ENCODE assay signal across 8 cellular contexts in genomic region chr1:149218080-149218988, GRCh38.
DNase-seq lines count a peak whose midpoint lies in the region; ATAC-seq, FAIRE-seq and TF ChIP-seq lines count a peak whose summit lies in the region.
"Not testable (repeated sequence)": the region's sequence is repeated elsewhere in the genome, so short reads cannot be mapped to it uniquely, and the experiment has no call there.

No MANE protein-coding gene starts in this region.

- POLR2A ChIA-PET in Panc1 (lab: Charles Lee); GM12878 (lab: Charles Lee); HepG2 (lab: Yijun Ruan, JAX): not testable (repeated sequence)

- TF ChIP-seq EP300 in GM12878 (IDR thresholded peaks at IDR 0.05; ENCODE audit: borderline replicate concordance in 1 of 2, control insufficient read depth in 1 of 2, low read depth in 2 of 2, low read length in 2 of 2); HepG2 (IDR thresholded peaks at IDR 0.05; ENCODE audit: low read depth in 2 of 2, low read length in 2 of 2); HepG2 (CRISPR knock-in tag; IDR thresholded peaks at IDR 0.05; ENCODE audit: borderline replicate concordance): not testable (repeated sequence)

- H3K9me3 ChIP-seq in Panc1 (ENCODE audit: control insufficient read depth, insufficient read depth, low read depth, low read length); GM12878 (replicated peaks; ENCODE audit: control insufficient read depth, insufficient read depth, low read length); heart left ventricle; HepG2 (ENCODE audit: low read length); upper lobe of right lung: not testable (repeated sequence)

- not testable (repeated sequence) for H3K27me3 ChIP-seq in Panc1 (ENCODE audit: control insufficient read depth, insufficient read depth, low read length); GM12878 (replicated peaks in 1 of 2; ENCODE audit: control insufficient read depth in 2 of 2, insufficient read depth in 2 of 2, low read length in 1 of 2); heart left ventricle; HepG2 (ENCODE audit: control insufficient read depth in 1 of 2, insufficient read depth in 2 of 2, low read length in 2 of 2); upper lobe of right lung

- TF ChIP-seq RAD21 in GM12878 (IDR thresholded peaks at IDR 0.05; ENCODE audit: insufficient read depth, low read depth, low read length); HepG2 (CRISPR knock-in tag; IDR thresholded peaks at IDR 0.05): not testable (repeated sequence)

- not testable (repeated sequence) for H3K79me2 ChIP-seq in GM12878 (ENCODE audit: control insufficient read depth, insufficient read depth, low read length); HepG2 (ENCODE audit: insufficient read depth, low read length)

- FAIRE-seq in GM12878 (lab: Jason Lieb, UNC), result not testable (repeated sequence)
- peak; percentile 34 for FAIRE-seq in HepG2 (lab: Jason Lieb, UNC)

- not testable (repeated sequence) for H3K36me3 ChIP-seq in Panc1 (ENCODE audit: control insufficient read depth, insufficient read depth, low read length); GM12878 (ENCODE audit: control insufficient read depth in 2 of 2, insufficient read depth in 2 of 2, low read length in 1 of 2); heart left ventricle; HepG2 (replicated peaks in 1 of 2; ENCODE audit: control insufficient read depth in 1 of 2, insufficient read depth in 2 of 2, low read length in 2 of 2); upper lobe of right lung

- not testable (repeated sequence) for BruUV-seq in Panc1 (replicated peaks; lab: Mats Ljungman, UMichigan); GM12878 (replicated peaks; lab: Mats Ljungman, UMichigan); HepG2 (replicated peaks; lab: Mats Ljungman, UMichigan)

- WGBS in GM12878 (ENCODE audit: insufficient coverage, insufficient replicate concordance, low lambda C conversion rate, missing lambda C conversion rate), result 67% methylated on average over 1 of the region's 7 CpGs
- 68 to 93% (median 84%) methylated on average over 1 to 2 of the region's 7 CpGs for WGBS in heart left ventricle, 4 donors
- no CpG with 5 or more reads among the region's 7 CpGs for WGBS in HepG2 (ENCODE audit: low lambda C conversion rate)

- ATAC-seq in Panc1 (peak; percentile 83), GM12878 (peak; percentile 68), esophagus mucosa (peak; percentile 29), heart left ventricle (peak; percentile 10 to 66 (median 40)), HepG2 (peak; percentile 63), sciatic nerve (peak; percentile 53), upper lobe of right lung (peak; percentile 85)

- not testable (repeated sequence) for H3K4me2 ChIP-seq in GM12878 (ENCODE audit: control insufficient read depth, insufficient read depth); HepG2 (ENCODE audit: low read depth, low read length)

- H3K4me1 ChIP-seq in Panc1 (ENCODE audit: control insufficient read depth, insufficient read depth, low read length); GM12878 (ENCODE audit: control insufficient read depth, insufficient read depth, low read length); heart left ventricle; HepG2 (ENCODE audit: insufficient read depth, low read length); upper lobe of right lung: not testable (repeated sequence)

- not testable (repeated sequence) for H2AFZ ChIP-seq in GM12878 (ENCODE audit: control insufficient read depth, low read depth, low read length); HepG2 (ENCODE audit: low read length)

- H3K9ac ChIP-seq in GM12878 (ENCODE audit: control insufficient read depth, insufficient read depth, low read length); HepG2 (ENCODE audit: insufficient read depth, low read depth, low read length): not testable (repeated sequence)

- SMC1A ChIA-PET in GM12878 (lab: Charles Lee; ENCODE audit: uncharacterized antibody, unreplicated experiment), result not testable (repeated sequence)

- intact Hi-C loops in Panc1 (cut with micrococcal nuclease; ENCODE audit: unreplicated experiment); GM12878 (cut with micrococcal nuclease; ENCODE audit: unreplicated experiment); heart left ventricle (cut with DNase I); HepG2 (cut with micrococcal nuclease; ENCODE audit: unreplicated experiment); sciatic nerve (cut with DNase I); upper lobe of right lung (cut with DNase I): not testable (repeated sequence)

- not testable (repeated sequence) for H3K4me3 ChIP-seq in Panc1 (ENCODE audit: low read depth in 2 of 2, low read length in 2 of 2); GM12878; heart left ventricle; HepG2 (replicated peaks in 1 of 3; ENCODE audit: insufficient read depth in 1 of 3, low read depth in 2 of 3, low read length in 3 of 3); upper lobe of right lung

- not testable (repeated sequence) for TF ChIP-seq POLR2A in GM12878 (IDR thresholded peaks at IDR 0.05; ENCODE audit: low read depth, low read length); heart left ventricle (IDR thresholded peaks at IDR 0.05); HepG2 (IDR thresholded peaks at IDR 0.05; ENCODE audit: insufficient read depth in 1 of 2, low read depth in 2 of 2, low read length in 2 of 2)

- CTCF ChIA-PET in Panc1 (lab: Charles Lee); GM12878 (lab: Yijun Ruan, JAX); HepG2 (lab: Yijun Ruan, JAX; ENCODE audit: low intra/inter-chr PET ratio, low total read pairs): not testable (repeated sequence)

- RAD21 ChIA-PET in GM12878 (lab: Charles Lee; ENCODE audit: unreplicated experiment), result not testable (repeated sequence)

- not testable (repeated sequence) for H3K27ac ChIP-seq in Panc1 (ENCODE audit: low read length); GM12878 (ENCODE audit: control insufficient read depth, insufficient read depth); HepG2 (ENCODE audit: extremely low read length, insufficient read depth, low read length); upper lobe of right lung
- peak overlapping the region in 1 of 12 donors; percentile 50 for H3K27ac ChIP-seq in heart left ventricle

- DNase-seq in ELR (ENCODE audit: low read depth), result peak; percentile 0
- not testable (repeated sequence) for DNase-seq in Panc1 (ENCODE audit: low read depth, low spot score); GM12878 (ENCODE audit: low read depth, low spot score); HepG2 (ENCODE audit: low spot score); sciatic nerve (ENCODE audit: low spot score); upper lobe of right lung
- peak in 2 of 5 donors; percentile 10 to 19 for DNase-seq in heart left ventricle

- not testable (repeated sequence) for H4K20me1 ChIP-seq in GM12878 (ENCODE audit: control insufficient read depth, insufficient read depth); HepG2 (ENCODE audit: insufficient read depth, low read length)

- in situ Hi-C loops in Panc1 (cut with HindIII; ENCODE audit: low pct_unique_long_range_greater_than_20kb, low sequenced_read_pairs); GM12878 (cut with MboI); HepG2 (cut with HindIII; ENCODE audit: extremely low pct_ligation_motif_present, low pct_unique_long_range_greater_than_20kb): not testable (repeated sequence)

- TF ChIP-seq CTCF in Panc1 (IDR thresholded peaks at IDR 0.05); GM12878 (IDR thresholded peaks at IDR 0.05 in 2 of 3, conservative IDR thresholded peaks at IDR 0.05 in 1 of 3; ENCODE audit: control insufficient read depth in 2 of 3, extremely low read depth in 1 of 3, insufficient read depth in 1 of 3, low read depth in 3 of 3, low read length in 3 of 3); heart left ventricle (IDR thresholded peaks at IDR 0.05); HepG2 (CRISPR knock-in tag; IDR thresholded peaks at IDR 0.05); upper lobe of right lung (IDR thresholded peaks at IDR 0.05): not testable (repeated sequence)

Comparison
In these comparisons a context has a peak if more than half of its experiments do, and no peak if none do; other contexts are left out.
1. ATAC-seq: peak in every context shown above with its lines; median percentile 85 in upper lobe of right lung; 83 in Panc1; 68 in GM12878; 63 in HepG2; 53 in sciatic nerve; 40 in heart left ventricle; 29 in esophagus mucosa.